Comparison of ENCODE assay signal across 8 cellular contexts in genomic region chr17:39623356-39623950, GRCh38. TPM values are rescaled to one million over a fixed set of nuclear protein-coding genes. Genes with fewer than 3 reads are reported as not detected.
DNase-seq lines count a peak whose midpoint lies in the region; ATAC-seq and TF ChIP-seq lines count a peak whose summit lies in the region.

No MANE protein-coding gene starts in this region.

- H3K27ac ChIP-seq in liver (ENCODE audit: low read depth in 1 of 2, low read length in 2 of 2): no peak overlapping the region

- peak; percentile 89 for DNase-seq in CD1c-positive myeloid dendritic cell (ENCODE audit: extremely low spot score)
- peak; percentile 45 for DNase-seq in HCEC 1CT
- peak; percentile 57 to 82 for DNase-seq in NCI-H446 (lab: John Stamatoyannopoulos, UW)
- DNase-seq in activated CD4-positive, alpha-beta T cell treated with anti-CD3 and anti-CD28 coated beads for 48 hours: peak; percentile 92
- DNase-seq in chondrocyte (ENCODE audit: low spot score): no peak
- peak; percentile 76 to 87 for DNase-seq in stimulated activated CD4-positive, alpha-beta T cell treated with anti-CD3 and anti-CD28 coated beads, Interleukin-4, amount 100 ng/mL, for 4 hours

- peaks cover 27% of the 10 kb centered on the region for H3K27me3 Mint-ChIP-seq in chondrocyte (ENCODE audit: low read depth)

- ATAC-seq in GM21390 (IDR thresholded peaks at IDR 0.05; ENCODE audit: unreplicated experiment): no peak

- no peaks in the 10 kb centered on the region for H3K36me3 ChIP-seq in liver (ENCODE audit: control insufficient read depth in 4 of 4, insufficient read depth in 3 of 4, low read depth in 1 of 4, low read length in 3 of 4)

- H3K9me3 ChIP-seq in liver (ENCODE audit: control insufficient read depth in 4 of 4, low read length in 3 of 4): no peaks in the 10 kb centered on the region

- H3K9ac ChIP-seq in liver (ENCODE audit: low read depth in 1 of 2, low read length in 2 of 2): no peak overlapping the region

- H3K4me1 ChIP-seq in liver (ENCODE audit: control insufficient read depth in 4 of 4, insufficient read depth in 4 of 4, low read length in 3 of 4): peaks cover 2 to 17% (median 9%) of the 10 kb centered on the region in 4 donors

- H3K9me3 Mint-ChIP-seq in chondrocyte (ENCODE audit: low read depth): no peaks in the 10 kb centered on the region

- WGBS in liver: 6% methylated on average over 16 of the region's 16 CpGs

- peaks cover 3% of the 10 kb centered on the region for H3K36me3 Mint-ChIP-seq in chondrocyte (ENCODE audit: low read depth)

- H3K27ac Mint-ChIP-seq in chondrocyte (ENCODE audit: unreplicated experiment): no peak overlapping the region

- TF ChIP-seq RAD21 in liver (IDR thresholded peaks at IDR 0.05): peak; percentile 87 to 93

- H3K4me3 Mint-ChIP-seq in chondrocyte (ENCODE audit: unreplicated experiment): no peak overlapping the region

- H3K4me1 Mint-ChIP-seq in chondrocyte (ENCODE audit: low read depth): peaks cover 20% of the 10 kb centered on the region

- peaks cover 0 to 12% (median 8%) of the 10 kb centered on the region in 4 donors for H3K27me3 ChIP-seq in liver (ENCODE audit: control insufficient read depth in 4 of 4, insufficient read depth in 4 of 4, low read length in 3 of 4)

- H3K4me3 ChIP-seq in liver (ENCODE audit: low read depth in 1 of 3, low read length in 3 of 3): no peak overlapping the region

- TF ChIP-seq CTCF in chondrocyte (IDR thresholded peaks at IDR 0.05) (peak; percentile 91), liver (IDR thresholded peaks at IDR 0.05; ENCODE audit: low read depth, low read length, missing input control) (peak; percentile 89)

TF ChIP-seq in liver, 16 proteins besides CTCF, POLR2A, EP300 and RAD21:
- TF ChIP-seq TAF1 (conservative IDR thresholded peaks at IDR 0.05): no peak
- TF ChIP-seq RXRA (IDR thresholded peaks at IDR 0.05): peak in 1 of 2 donors; percentile 14

RNA-seq across cellular contexts. Expression of gene PPP1R1B, which starts 3.3 kb away (rescaled TPM):
- total RNA-seq in chondrocyte (0.12 to 0.75 TPM in 2 of 3 replicates, not detected in the other), liver (under 1 TPM in 1 of 2 donors, not detected in 1; 0.14 TPM)
- not detected for polyA plus RNA-seq in liver

RNA-seq across cellular contexts. Expression of gene STARD3, which starts 13.5 kb away (rescaled TPM):
- 39.8 to 49.6 TPM (median 42.3 TPM) in 3 replicates for total RNA-seq in chondrocyte
- total RNA-seq in liver: 10 to 100 TPM; 20.4 to 26.0 TPM
- 10 to 100 TPM; 15.0 to 34.0 TPM for polyA plus RNA-seq in liver

RNA-seq across cellular contexts. Expression of gene NEUROD2, which starts 15.7 kb away (rescaled TPM):
- total RNA-seq in chondrocyte (not detected in 3 replicates), liver (not detected)
- not detected for polyA plus RNA-seq in liver

RNA-seq across cellular contexts. Expression of gene TCAP, which starts 41.7 kb away (rescaled TPM):
- 0.64 to 1.3 TPM (median 0.77 TPM) in 3 replicates for total RNA-seq in chondrocyte
- under 1 TPM; 0.14 to 0.67 TPM for total RNA-seq in liver
- under 1 TPM in 1 of 2 donors, not detected in 1; 0.22 TPM for polyA plus RNA-seq in liver

RNA-seq across cellular contexts. Expression of gene PNMT, which starts 44.8 kb away (rescaled TPM):
- 0.22 to 2.7 TPM (median 0.46 TPM) in 3 replicates for total RNA-seq in chondrocyte
- total RNA-seq in liver: 1 to 10 TPM in 1 of 2 donors, not detected in 1; 8.6 TPM
- under 1 TPM; 0.20 to 0.26 TPM for polyA plus RNA-seq in liver
